In the genomic region with DNA sequence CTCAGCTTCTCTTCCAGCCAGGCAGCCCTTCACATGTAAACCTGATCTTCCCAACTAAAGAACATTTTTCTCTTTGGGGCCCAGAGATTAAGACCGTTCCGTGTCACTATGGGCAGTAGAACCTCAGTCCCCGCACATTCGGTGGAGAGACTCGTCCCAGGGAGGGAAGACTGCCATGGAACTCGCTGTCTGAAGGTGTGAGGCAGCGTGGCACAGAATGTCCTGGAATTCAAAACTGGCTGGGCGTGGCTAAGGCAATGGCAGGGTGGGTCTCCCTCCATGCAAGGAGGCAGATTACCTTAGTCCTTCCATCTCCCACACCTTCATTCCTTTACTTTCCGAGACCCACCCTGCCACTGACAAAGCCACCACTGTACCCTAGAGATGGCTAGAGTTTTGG, we compare ENCODE assay signal across 1 cellular context.
TF ChIP-seq lines count a peak whose summit lies in the region.

No MANE protein-coding gene starts in this region.

TF ChIP-seq in WTC11, 78 proteins besides CTCF, POLR2A, EP300 and RAD21 (continued from another document):
- TF ChIP-seq, protein P1, sequence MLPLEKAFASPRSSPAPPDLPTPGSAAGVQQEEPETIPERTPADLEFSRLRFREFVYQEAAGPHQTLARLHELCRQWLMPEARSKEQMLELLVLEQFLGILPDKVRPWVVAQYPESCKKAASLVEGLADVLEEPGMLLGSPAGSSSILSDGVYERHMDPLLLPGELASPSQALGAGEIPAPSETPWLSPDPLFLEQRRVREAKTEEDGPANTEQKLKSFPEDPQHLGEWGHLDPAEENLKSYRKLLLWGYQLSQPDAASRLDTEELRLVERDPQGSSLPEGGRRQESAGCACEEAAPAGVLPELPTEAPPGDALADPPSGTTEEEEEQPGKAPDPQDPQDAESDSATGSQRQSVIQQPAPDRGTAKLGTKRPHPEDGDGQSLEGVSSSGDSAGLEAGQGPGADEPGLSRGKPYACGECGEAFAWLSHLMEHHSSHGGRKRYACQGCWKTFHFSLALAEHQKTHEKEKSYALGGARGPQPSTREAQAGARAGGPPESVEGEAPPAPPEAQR (CRISPR knock-in tag; IDR thresholded peaks at IDR 0.05) = no peak
- TF ChIP-seq, protein P2, sequence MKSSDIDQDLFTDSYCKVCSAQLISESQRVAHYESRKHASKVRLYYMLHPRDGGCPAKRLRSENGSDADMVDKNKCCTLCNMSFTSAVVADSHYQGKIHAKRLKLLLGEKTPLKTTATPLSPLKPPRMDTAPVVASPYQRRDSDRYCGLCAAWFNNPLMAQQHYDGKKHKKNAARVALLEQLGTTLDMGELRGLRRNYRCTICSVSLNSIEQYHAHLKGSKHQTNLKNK (CRISPR knock-in tag; IDR thresholded peaks at IDR 0.05) = no peak
- no peak for TF ChIP-seq ESRRA (CRISPR knock-in tag; IDR thresholded peaks at IDR 0.05; ENCODE audit: borderline replicate concordance)
- TF ChIP-seq, protein P3, sequence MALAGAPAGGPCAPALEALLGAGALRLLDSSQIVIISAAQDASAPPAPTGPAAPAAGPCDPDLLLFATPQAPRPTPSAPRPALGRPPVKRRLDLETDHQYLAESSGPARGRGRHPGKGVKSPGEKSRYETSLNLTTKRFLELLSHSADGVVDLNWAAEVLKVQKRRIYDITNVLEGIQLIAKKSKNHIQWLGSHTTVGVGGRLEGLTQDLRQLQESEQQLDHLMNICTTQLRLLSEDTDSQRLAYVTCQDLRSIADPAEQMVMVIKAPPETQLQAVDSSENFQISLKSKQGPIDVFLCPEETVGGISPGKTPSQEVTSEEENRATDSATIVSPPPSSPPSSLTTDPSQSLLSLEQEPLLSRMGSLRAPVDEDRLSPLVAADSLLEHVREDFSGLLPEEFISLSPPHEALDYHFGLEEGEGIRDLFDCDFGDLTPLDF (CRISPR knock-in tag; IDR thresholded peaks at IDR 0.05) = no peak
- TF ChIP-seq ZNF317 (CRISPR knock-in tag; IDR thresholded peaks at IDR 0.05; ENCODE audit: borderline replicate concordance, low read depth) = no peak
- TF ChIP-seq ZNF671 (CRISPR knock-in tag; IDR thresholded peaks at IDR 0.05) = no peak
- TF ChIP-seq, protein P4, sequence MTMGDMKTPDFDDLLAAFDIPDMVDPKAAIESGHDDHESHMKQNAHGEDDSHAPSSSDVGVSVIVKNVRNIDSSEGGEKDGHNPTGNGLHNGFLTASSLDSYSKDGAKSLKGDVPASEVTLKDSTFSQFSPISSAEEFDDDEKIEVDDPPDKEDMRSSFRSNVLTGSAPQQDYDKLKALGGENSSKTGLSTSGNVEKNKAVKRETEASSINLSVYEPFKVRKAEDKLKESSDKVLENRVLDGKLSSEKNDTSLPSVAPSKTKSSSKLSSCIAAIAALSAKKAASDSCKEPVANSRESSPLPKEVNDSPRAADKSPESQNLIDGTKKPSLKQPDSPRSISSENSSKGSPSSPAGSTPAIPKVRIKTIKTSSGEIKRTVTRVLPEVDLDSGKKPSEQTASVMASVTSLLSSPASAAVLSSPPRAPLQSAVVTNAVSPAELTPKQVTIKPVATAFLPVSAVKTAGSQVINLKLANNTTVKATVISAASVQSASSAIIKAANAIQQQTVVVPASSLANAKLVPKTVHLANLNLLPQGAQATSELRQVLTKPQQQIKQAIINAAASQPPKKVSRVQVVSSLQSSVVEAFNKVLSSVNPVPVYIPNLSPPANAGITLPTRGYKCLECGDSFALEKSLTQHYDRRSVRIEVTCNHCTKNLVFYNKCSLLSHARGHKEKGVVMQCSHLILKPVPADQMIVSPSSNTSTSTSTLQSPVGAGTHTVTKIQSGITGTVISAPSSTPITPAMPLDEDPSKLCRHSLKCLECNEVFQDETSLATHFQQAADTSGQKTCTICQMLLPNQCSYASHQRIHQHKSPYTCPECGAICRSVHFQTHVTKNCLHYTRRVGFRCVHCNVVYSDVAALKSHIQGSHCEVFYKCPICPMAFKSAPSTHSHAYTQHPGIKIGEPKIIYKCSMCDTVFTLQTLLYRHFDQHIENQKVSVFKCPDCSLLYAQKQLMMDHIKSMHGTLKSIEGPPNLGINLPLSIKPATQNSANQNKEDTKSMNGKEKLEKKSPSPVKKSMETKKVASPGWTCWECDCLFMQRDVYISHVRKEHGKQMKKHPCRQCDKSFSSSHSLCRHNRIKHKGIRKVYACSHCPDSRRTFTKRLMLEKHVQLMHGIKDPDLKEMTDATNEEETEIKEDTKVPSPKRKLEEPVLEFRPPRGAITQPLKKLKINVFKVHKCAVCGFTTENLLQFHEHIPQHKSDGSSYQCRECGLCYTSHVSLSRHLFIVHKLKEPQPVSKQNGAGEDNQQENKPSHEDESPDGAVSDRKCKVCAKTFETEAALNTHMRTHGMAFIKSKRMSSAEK (CRISPR knock-in tag; IDR thresholded peaks at IDR 0.05; ENCODE audit: borderline replicate concordance) = no peak
- no peak for TF ChIP-seq NR1H2 (CRISPR knock-in tag; IDR thresholded peaks at IDR 0.05)
- TF ChIP-seq GRHL2 (CRISPR knock-in tag; IDR thresholded peaks at IDR 0.05; ENCODE audit: insufficient replicate concordance, severe bottlenecking) = no peak
- no peak for TF ChIP-seq SMAD4 (CRISPR knock-in tag; IDR thresholded peaks at IDR 0.05)
- TF ChIP-seq OVOL2 (CRISPR knock-in tag; IDR thresholded peaks at IDR 0.05; ENCODE audit: borderline replicate concordance) = no peak
TF ChIP-seq in WTC11: peak in this region for 0.
